In genomic region chr10:14557573-14557972, GRCh38 we compare ENCODE assay signal across 19 cellular contexts.
A peak's percentile ranks its signal among the peaks of the same experiment; 100 is the strongest.
DNase-seq lines count a peak whose midpoint lies in the region; ATAC-seq and TF ChIP-seq lines count a peak whose summit lies in the region.
"Had no signal": no experiment of that assay in that cellular context is flagged by ENCODE, and none has a peak within 500 bp of the region (broad histone marks: within the 10 kb centered on the region; RNA-seq: fewer than 3 reads in every experiment).

No MANE protein-coding gene starts in this region.

- no peaks in the 10 kb centered on the region for H3K9me2 ChIP-seq in MM.1S (replicated peaks; ENCODE audit: insufficient read depth, low read length)

- H3K4me1 ChIP-seq in MM.1S (ENCODE audit: low read length) = peaks cover 62% of the 10 kb centered on the region

- CTCF ChIA-PET in activated CD4-positive, alpha-beta T cell treated with anti-CD3 and anti-CD28 coated beads for 36 hours (lab: Charles Lee) = interaction anchor here (1.0 to 1.8 kb wide), 2 partner anchors 14 to 20 kb away, joined by 3 to 9 read pairs; no protein-coding TSS in a partner anchor

- H3K27ac ChIP-seq in MM.1S (ENCODE audit: low read length) = peak overlapping the region; percentile 96
- H3K27ac ChIP-seq: adrenal gland, sigmoid colon, VCaP had no signal

- H3K36me3 Mint-ChIP-seq in activated CD4-positive, alpha-beta T cell treated with anti-CD3 and anti-CD28 coated beads for 36 hours (ENCODE audit: low read depth) = peaks cover 43% of the 10 kb centered on the region
- H3K36me3 Mint-ChIP-seq in dendritic cell treated with granulocyte-macrophage colony-stimulating factor and Interleukin-4, amounts not matched to agents 40 ng/mL and 50 ng/mL, for 4 days (ENCODE audit: low read depth) = no peaks in the 10 kb centered on the region
- peaks cover 21 to 24% of the 10 kb centered on the region in 2 donors for H3K36me3 Mint-ChIP-seq in stimulated activated naive B cell treated with anti-CD40 and anti-IgM and Interleukin-4, amounts not matched to agents 10 μg/mL and 1 μg/mL and 100 μg/mL, for 72 hours
- H3K36me3 Mint-ChIP-seq: mesothelial cell of epicardium had no signal

- peak overlapping the region; percentile 86 for H3K27ac Mint-ChIP-seq in activated CD4-positive, alpha-beta T cell treated with anti-CD3 and anti-CD28 coated beads for 36 hours
- peak overlapping the region; percentile 20 for H3K27ac Mint-ChIP-seq in dendritic cell treated with granulocyte-macrophage colony-stimulating factor and Interleukin-4, amounts not matched to agents 40 ng/mL and 50 ng/mL, for 4 days
- peak overlapping the region; percentile 63 for H3K27ac Mint-ChIP-seq in stimulated activated naive B cell treated with anti-CD40 and anti-IgM and Interleukin-4, amounts not matched to agents 10 μg/mL and 1 μg/mL and 100 μg/mL, for 72 hours
- H3K27ac Mint-ChIP-seq: mesothelial cell of epicardium had no signal

- peaks cover 56% of the 10 kb centered on the region for H3F3A ChIP-seq in MM.1S (ENCODE audit: insufficient read depth, low read length)

- intact Hi-C loops in activated CD4-positive, alpha-beta T cell treated with anti-CD3 and anti-CD28 coated beads for 36 hours (cut with DNase I, micrococcal nuclease) = no loop called here
- intact Hi-C loops in dendritic cell treated with granulocyte-macrophage colony-stimulating factor and Interleukin-4, amounts not matched to agents 40 ng/mL and 50 ng/mL, for 4 days (cut with micrococcal nuclease) = no loop called here

- no peak overlapping the region for H2AFZ ChIP-seq in MM.1S (ENCODE audit: low read length)
- H2AFZ ChIP-seq: hepatocyte had no signal

- peak overlapping the region; percentile 91 for H3K4me2 ChIP-seq in MM.1S (ENCODE audit: low read depth, low read length)

- H3K4me3 Mint-ChIP-seq in activated CD4-positive, alpha-beta T cell treated with anti-CD3 and anti-CD28 coated beads for 36 hours = no peak overlapping the region
- no peak overlapping the region for H3K4me3 Mint-ChIP-seq in dendritic cell treated with granulocyte-macrophage colony-stimulating factor and Interleukin-4, amounts not matched to agents 40 ng/mL and 50 ng/mL, for 4 days
- no peak overlapping the region for H3K4me3 Mint-ChIP-seq in stimulated activated naive B cell treated with anti-CD40 and anti-IgM and Interleukin-4, amounts not matched to agents 10 μg/mL and 1 μg/mL and 100 μg/mL, for 72 hours
- H3K4me3 Mint-ChIP-seq: endodermal cell, mesothelial cell of epicardium had no signal

- H3K9ac ChIP-seq in MM.1S (ENCODE audit: low read length) = peak overlapping the region; percentile 84; the same call in 1 of the 2 replicates

- no peak for ATAC-seq in activated CD4-positive, alpha-beta T cell treated with anti-CD3 and anti-CD28 coated beads for 36 hours
- ATAC-seq in stimulated activated naive B cell treated with anti-CD40 and anti-IgM and Interleukin-4, amounts not matched to agents 10 μg/mL and 1 μg/mL and 100 μg/mL, for 72 hours (replicated peaks) = no peak
- ATAC-seq: Panc1 had no signal

- H3K36me3 ChIP-seq in MM.1S (replicated peaks; ENCODE audit: insufficient read depth, low read length) = no peaks in the 10 kb centered on the region
- H3K36me3 ChIP-seq: adrenal gland, sigmoid colon, thyroid gland had no signal

- H3K27me3 ChIP-seq in MM.1S (replicated peaks; ENCODE audit: insufficient read depth, low read length) = no peaks in the 10 kb centered on the region
- H3K27me3 ChIP-seq: adrenal gland, hepatocyte, sigmoid colon, thyroid gland had no signal

- H3K79me2 ChIP-seq in MM.1S (ENCODE audit: low read length) = peaks cover 88% of the 10 kb centered on the region

- DNase-seq in activated CD4-positive, alpha-beta T cell treated with anti-CD3 and anti-CD28 coated beads for 36 hours = no peak
- no peak for DNase-seq in activated CD4-positive, alpha-beta T cell treated with anti-CD3 and anti-CD28 coated beads for 1 hour
- DNase-seq in MM.1S (no peak), COLO668 (lab: John Stamatoyannopoulos, UW; ENCODE audit: unreplicated experiment) (no peak), glomerular visceral epithelial cell (ENCODE audit: extremely low spot score) (no peak), midbrain (lab: John Stamatoyannopoulos, UW) (no peak)
- DNase-seq in stimulated activated naive B cell treated with anti-CD40 and anti-IgM and Interleukin-4, amounts not matched to agents 10 μg/mL and 1 μg/mL and 100 μg/mL, for 72 hours = no peak
- DNase-seq: activated CD8-positive, alpha-beta memory T cell treated with anti-CD3 and anti-CD28 coated beads, Interleukin-2, amount 50 U/mL, for 4 hours; adrenal gland; endodermal cell; kidney glomerular epithelial cell; NCI-H2107; sigmoid colon; thyroid gland had no signal

- no peaks in the 10 kb centered on the region for H3K27me3 Mint-ChIP-seq in activated CD4-positive, alpha-beta T cell treated with anti-CD3 and anti-CD28 coated beads for 36 hours
- H3K27me3 Mint-ChIP-seq in dendritic cell treated with granulocyte-macrophage colony-stimulating factor and Interleukin-4, amounts not matched to agents 40 ng/mL and 50 ng/mL, for 4 days = no peaks in the 10 kb centered on the region
- no peaks in the 10 kb centered on the region for H3K27me3 Mint-ChIP-seq in stimulated activated naive B cell treated with anti-CD40 and anti-IgM and Interleukin-4, amounts not matched to agents 10 μg/mL and 1 μg/mL and 100 μg/mL, for 72 hours

- no peaks in the 10 kb centered on the region for H3K9me3 Mint-ChIP-seq in activated CD4-positive, alpha-beta T cell treated with anti-CD3 and anti-CD28 coated beads for 36 hours (ENCODE audit: low read depth)
- H3K9me3 Mint-ChIP-seq in dendritic cell treated with granulocyte-macrophage colony-stimulating factor and Interleukin-4, amounts not matched to agents 40 ng/mL and 50 ng/mL, for 4 days = no peaks in the 10 kb centered on the region
- peaks cover 0 to 2% of the 10 kb centered on the region in 2 donors for H3K9me3 Mint-ChIP-seq in stimulated activated naive B cell treated with anti-CD40 and anti-IgM and Interleukin-4, amounts not matched to agents 10 μg/mL and 1 μg/mL and 100 μg/mL, for 72 hours
- H3K9me3 Mint-ChIP-seq: endodermal cell, mesothelial cell of epicardium had no signal

- H3K9me3 ChIP-seq in MM.1S (replicated peaks; ENCODE audit: insufficient read depth, low read length) = no peaks in the 10 kb centered on the region
- H3K9me3 ChIP-seq: adrenal gland, sigmoid colon, thyroid gland had no signal

- POLR2A ChIA-PET in activated CD4-positive, alpha-beta T cell treated with anti-CD3 and anti-CD28 coated beads for 36 hours (lab: Charles Lee) = interaction anchor here (1.1 kb wide), 1 partner anchor 372 kb away, joined by 4 read pairs; no protein-coding TSS in a partner anchor

- TF ChIP-seq CTCF in MM.1S (IDR thresholded peaks at IDR 0.05; ENCODE audit: low read length) = no peak

- H3K4me1 Mint-ChIP-seq in activated CD4-positive, alpha-beta T cell treated with anti-CD3 and anti-CD28 coated beads for 36 hours = peaks cover 95% of the 10 kb centered on the region
- H3K4me1 Mint-ChIP-seq in dendritic cell treated with granulocyte-macrophage colony-stimulating factor and Interleukin-4, amounts not matched to agents 40 ng/mL and 50 ng/mL, for 4 days (ENCODE audit: low read depth) = peaks cover 86% of the 10 kb centered on the region
- peaks cover 66 to 93% of the 10 kb centered on the region in 2 donors for H3K4me1 Mint-ChIP-seq in stimulated activated naive B cell treated with anti-CD40 and anti-IgM and Interleukin-4, amounts not matched to agents 10 μg/mL and 1 μg/mL and 100 μg/mL, for 72 hours

- H4K20me1 ChIP-seq in MM.1S (ENCODE audit: insufficient read depth, low read length) = no peaks in the 10 kb centered on the region

- no peak overlapping the region for H3K4me3 ChIP-seq in MM.1S (ENCODE audit: low read length)
- H3K4me3 ChIP-seq: adrenal gland, hepatocyte, sigmoid colon, thyroid gland had no signal

Comparison
In these comparisons a context has a peak if more than half of its experiments do, and no peak if none do; other contexts are left out.
1. H3K27ac Mint-ChIP-seq: peak in every context shown above with its lines; median percentile 86 in activated CD4-positive, alpha-beta T cell treated with anti-CD3 and anti-CD28 coated beads for 36 hours; 63 in stimulated activated naive B cell treated with anti-CD40 and anti-IgM and Interleukin-4, amounts not matched to agents 10 μg/mL and 1 μg/mL and 100 μg/mL, for 72 hours; 20 in dendritic cell treated with granulocyte-macrophage colony-stimulating factor and Interleukin-4, amounts not matched to agents 40 ng/mL and 50 ng/mL, for 4 days.